32 cellular contexts compared by ENCODE assay signal in genomic region chr2:95008311-95008710, GRCh38. TPM values are rescaled to one million over a fixed set of nuclear protein-coding genes. Genes with fewer than 3 reads are reported as not detected.
DNase-seq lines count a peak whose midpoint lies in the region; ATAC-seq, FAIRE-seq and TF ChIP-seq lines count a peak whose summit lies in the region.
"Had no signal": no experiment of that assay in that cellular context is flagged by ENCODE, and none has a peak within 500 bp of the region (broad histone marks: within the 10 kb centered on the region; RNA-seq: fewer than 3 reads in every experiment).

No MANE protein-coding gene starts in this region.

- TF ChIP-seq CTCF in cardiac muscle cell (IDR thresholded peaks at IDR 0.05; ENCODE audit: low read depth, low read length) (no peak), spleen (IDR thresholded peaks at IDR 0.05 in 8 of 11, conservative IDR thresholded peaks at IDR 0.05 in 3 of 11) (no peak), MM.1S (IDR thresholded peaks at IDR 0.05; ENCODE audit: low read length) (no peak)

- no peaks in the 10 kb centered on the region for H3K79me2 ChIP-seq in MM.1S (ENCODE audit: low read length)

- no peak overlapping the region for H3K4me2 ChIP-seq in MM.1S (ENCODE audit: low read depth, low read length)

- H3K9me3 ChIP-seq in cardiac muscle cell (ENCODE audit: low read depth) (no peaks in the 10 kb centered on the region), spleen (no peaks in the 10 kb centered on the region), MM.1S (replicated peaks; ENCODE audit: insufficient read depth, low read length) (no peaks in the 10 kb centered on the region)
- H3K9me3 ChIP-seq: ovary, Peyer's patch, SJCRH30 had no signal

- WGBS in spleen, 5 donors = 74 to 93% (median 83%) methylated on average over 2 of the region's 2 CpGs

- no peaks in the 10 kb centered on the region for H3K4me1 ChIP-seq in cardiac muscle cell (ENCODE audit: low read depth)
- no peaks in the 10 kb centered on the region for H3K4me1 ChIP-seq in spleen
- peaks cover 12% of the 10 kb centered on the region for H3K4me1 ChIP-seq in MM.1S (ENCODE audit: low read length)
- H3K4me1 ChIP-seq: Peyer's patch, SJCRH30 had no signal

- no peaks in the 10 kb centered on the region for H3K36me3 ChIP-seq in cardiac muscle cell
- no peaks in the 10 kb centered on the region for H3K36me3 ChIP-seq in spleen
- H3K36me3 ChIP-seq in MM.1S (replicated peaks; ENCODE audit: insufficient read depth, low read length) = no peaks in the 10 kb centered on the region
- H3K36me3 ChIP-seq: ovary, Peyer's patch, SJCRH30 had no signal

- H3K27me3 ChIP-seq in cardiac muscle cell = no peaks in the 10 kb centered on the region
- H3K27me3 ChIP-seq in spleen (replicated peaks in 1 of 7) = peaks cover 0 to 18% (median 0%) of the 10 kb centered on the region in 7 donors
- H3K27me3 ChIP-seq in MM.1S (replicated peaks; ENCODE audit: insufficient read depth, low read length) = no peaks in the 10 kb centered on the region
- H3K27me3 ChIP-seq: ovary, Peyer's patch had no signal

- H3K27ac ChIP-seq in cardiac muscle cell (peak overlapping the region; percentile 31), spleen (no peak overlapping the region), MM.1S (ENCODE audit: low read length) (no peak overlapping the region)
- H3K27ac ChIP-seq: ovary, Peyer's patch, SJCRH30 had no signal

- no peak for ATAC-seq in HG02852 (IDR thresholded peaks at IDR 0.05; ENCODE audit: unreplicated experiment)
- no peak for ATAC-seq in GM19467 (IDR thresholded peaks at IDR 0.05; ENCODE audit: unreplicated experiment)
- ATAC-seq: esophagus mucosa, GM12878, T-cell, WTC11 had no signal

- no peaks in the 10 kb centered on the region for H3K9me2 ChIP-seq in MM.1S (replicated peaks; ENCODE audit: insufficient read depth, low read length)

- DNase-seq in RCC 7860 (ENCODE audit: low spot score) = peak; percentile 18
- DNase-seq in cardiac muscle cell (ENCODE audit: low read depth in 1 of 2, low spot score in 1 of 2) = no peak
- peak; percentile 77 for DNase-seq in kidney tubule cell (ENCODE audit: low spot score)
- DNase-seq in spleen = peak; percentile 17
- no peak for DNase-seq in stimulated activated CD8-positive, alpha-beta memory T cell treated with anti-CD3 and anti-CD28 coated beads, Interleukin-4, amount 100 ng/mL, for 48 hours
- no peak for DNase-seq in MM.1S
- DNase-seq: activated CD4-positive, alpha-beta T cell treated with anti-CD3 and anti-CD28 coated beads, Interleukin-2, amount 10 ng/mL, durations not matched to agents 7 days and 5 days; activated gamma-delta T cell; activated naive CD8-positive, alpha-beta T cell treated with anti-CD3 and anti-CD28 coated beads for 36 hours; islet precursor cell; Karpas-422; NCI-H1436; NCI-H2081 treated with DMSO at 0.1 percent for 48 hours; NCI-H345; nephron progenitor cell; ovary; stimulated activated CD4-positive, alpha-beta T cell treated with anti-CD3 and anti-CD28 coated beads, Interleukin-2, amount 100 ng/mL, for 48 hours; T-cell; trophoblast cell had no signal

- TF ChIP-seq POLR2A in spleen (IDR thresholded peaks at IDR 0.05) = no peak

- intact Hi-C loops in spleen (cut with DNase I; ENCODE audit: low total_unique reads) = no loop called here

- H2AFZ ChIP-seq in MM.1S (ENCODE audit: low read length) = no peak overlapping the region

- no peak overlapping the region for H3K9ac ChIP-seq in MM.1S (ENCODE audit: low read length)

- FAIRE-seq in RCC 7860 (lab: Jason Lieb, UNC) = no peak
- FAIRE-seq: GM12878, GM19239, H54 had no signal

- H3F3A ChIP-seq in MM.1S (ENCODE audit: insufficient read depth, low read length) = peaks cover 10% of the 10 kb centered on the region

- no peaks in the 10 kb centered on the region for H4K20me1 ChIP-seq in MM.1S (ENCODE audit: insufficient read depth, low read length)

- H3K4me3 ChIP-seq in cardiac muscle cell = no peak overlapping the region
- H3K4me3 ChIP-seq in spleen = no peak overlapping the region
- no peak overlapping the region for H3K4me3 ChIP-seq in MM.1S (ENCODE audit: low read length)
- H3K4me3 ChIP-seq: GM12878, ovary, Peyer's patch, SJCRH30 had no signal

RNA-seq across cellular contexts. Expression of gene MAL, which starts 17.2 kb away (rescaled TPM):
- total RNA-seq in cardiac muscle cell (0.49 TPM in 1 of 2 replicates, not detected in the other), spleen (10 to 100 TPM in 3 of 7 donors, 1 to 10 TPM in 4; 4.7 to 18.8 (median 8.1) TPM)
- polyA plus RNA-seq in cardiac muscle cell (not detected in 2 replicates), spleen (10 to 100 TPM in 1 of 3 donors, 1 to 10 TPM in 2; 8.4 to 12.7 (median 9.0) TPM)
- total RNA-seq: fibroblast of villous mesenchyme, lung microvascular endothelial cell, SJCRH30 had no signal
- polyA plus RNA-seq: AG04450, BJ had no signal

Comparison
In these comparisons a context has a peak if more than half of its experiments do, and no peak if none do; other contexts are left out.
1. DNase-seq: peak in RCC 7860 (single experiment), kidney tubule cell (single experiment) and spleen (single experiment); none in cardiac muscle cell (0 of 2), stimulated activated CD8-positive, alpha-beta memory T cell treated with anti-CD3 and anti-CD28 coated beads, Interleukin-4, amount 100 ng/mL, for 48 hours (single experiment) and MM.1S (single experiment).